22 cellular contexts compared by ENCODE assay signal in genomic region chr21:28177008-28177603, GRCh38.
DNase-seq lines count a peak whose midpoint lies in the region; ATAC-seq and TF ChIP-seq lines count a peak whose summit lies in the region.
"Had no signal": no experiment of that assay in that cellular context is flagged by ENCODE, and none has a peak within 500 bp of the region (broad histone marks: within the 10 kb centered on the region; RNA-seq: fewer than 3 reads in every experiment).

No MANE protein-coding gene starts in this region.

- H3K9me3 Mint-ChIP-seq in activated CD4-positive, alpha-beta T cell treated with anti-CD3 and anti-CD28 coated beads, Interleukin-2, amount 10 ng/mL, durations not matched to agents 24 days and 14 days: no peaks in the 10 kb centered on the region

- TF ChIP-seq CTCF in AG10803 (conservative IDR thresholded peaks at IDR 0.05; ENCODE audit: low read length) (no peak), fibroblast of villous mesenchyme (IDR thresholded peaks at IDR 0.05; ENCODE audit: insufficient read depth, low read depth, low read length) (no peak)

- no peak overlapping the region for H3K27ac Mint-ChIP-seq in activated CD4-positive, alpha-beta T cell treated with anti-CD3 and anti-CD28 coated beads, Interleukin-2, amount 10 ng/mL, durations not matched to agents 24 days and 14 days
- H3K27ac Mint-ChIP-seq: B cell, HFFc6 had no signal

- no peaks in the 10 kb centered on the region for H3K4me1 Mint-ChIP-seq in activated CD4-positive, alpha-beta T cell treated with anti-CD3 and anti-CD28 coated beads, Interleukin-2, amount 10 ng/mL, durations not matched to agents 24 days and 14 days
- H3K4me1 Mint-ChIP-seq: B cell had no signal

- ATAC-seq in GM19324 (IDR thresholded peaks at IDR 0.05; ENCODE audit: low FRiP score, unreplicated experiment) (peak; percentile 64), GM21528 (IDR thresholded peaks at IDR 0.05; ENCODE audit: low FRiP score, unreplicated experiment) (no peak), HG03432 (IDR thresholded peaks at IDR 0.05; ENCODE audit: unreplicated experiment) (no peak)
- ATAC-seq: PC-3 had no signal

- intact Hi-C loops in activated CD4-positive, alpha-beta T cell treated with anti-CD3 and anti-CD28 coated beads, Interleukin-2, amount 10 ng/mL, durations not matched to agents 24 days and 14 days (cut with micrococcal nuclease): no loop called here

- no peak overlapping the region for H3K4me3 Mint-ChIP-seq in activated CD4-positive, alpha-beta T cell treated with anti-CD3 and anti-CD28 coated beads, Interleukin-2, amount 10 ng/mL, durations not matched to agents 24 days and 14 days
- H3K4me3 Mint-ChIP-seq: B cell, HFFc6 had no signal

- DNase-seq in AG10803 (ENCODE audit: low read depth) (peak; percentile 10), OCI-M1 (lab: John Stamatoyannopoulos, UW) (peak; percentile 7), fibroblast of villous mesenchyme (ENCODE audit: low read depth) (peak; percentile 45), cerebellar nuclear complex (lab: John Stamatoyannopoulos, UW) (no peak)
- DNase-seq in activated CD4-positive, alpha-beta T cell treated with anti-CD3 and anti-CD28 coated beads, Interleukin-2, amount 10 ng/mL, durations not matched to agents 24 days and 14 days: no peak
- DNase-seq: 8988T, DMS79 treated with DMSO at 0.1 percent for 48 hours, GDM1, H7, HFFc6, Karpas-422, MG63, NCI-H1092, NCI-H1436 treated with DMSO at 0.1 percent for 48 hours, NCI-H2029, NCI-H69, PC-3, SJCRH30 had no signal

- H3K4me3 ChIP-seq in AG10803 (ENCODE audit: low read length): no peak overlapping the region
- H3K4me3 ChIP-seq in fibroblast of villous mesenchyme (ENCODE audit: low read depth, low read length): no peak overlapping the region
- H3K4me3 ChIP-seq: MG63, SJCRH30 had no signal

- no peaks in the 10 kb centered on the region for H3K36me3 Mint-ChIP-seq in activated CD4-positive, alpha-beta T cell treated with anti-CD3 and anti-CD28 coated beads, Interleukin-2, amount 10 ng/mL, durations not matched to agents 24 days and 14 days (ENCODE audit: low read depth)

- H3K27me3 Mint-ChIP-seq in activated CD4-positive, alpha-beta T cell treated with anti-CD3 and anti-CD28 coated beads, Interleukin-2, amount 10 ng/mL, durations not matched to agents 24 days and 14 days: no peaks in the 10 kb centered on the region
- H3K27me3 Mint-ChIP-seq: B cell had no signal

Comparison
In these comparisons a context has a peak if more than half of its experiments do, and no peak if none do; other contexts are left out.
1. DNase-seq: peak in AG10803 (single experiment), OCI-M1 (single experiment) and fibroblast of villous mesenchyme (single experiment); none in activated CD4-positive, alpha-beta T cell treated with anti-CD3 and anti-CD28 coated beads, Interleukin-2, amount 10 ng/mL, durations not matched to agents 24 days and 14 days (single experiment) and cerebellar nuclear complex (0 of 2).